ENCODE assay signal across 8 cellular contexts in genomic region chr1:21818661-21819060, GRCh38. TPM values are rescaled to one million over a fixed set of nuclear protein-coding genes. Genes with fewer than 3 reads are reported as not detected.
DNase-seq lines count a peak whose midpoint lies in the region; ATAC-seq and TF ChIP-seq lines count a peak whose summit lies in the region.

No MANE protein-coding gene starts in this region.

- CTCF ChIA-PET in Calu3 (lab: Charles Lee) = no interaction called here
- CTCF ChIA-PET in activated CD8-positive, alpha-beta memory T cell treated with anti-CD3 and anti-CD28 coated beads, Interleukin-2, amount 10 ng/mL, durations not matched to agents 7 days and 5 days (lab: Charles Lee) = no interaction called here

- no peak for TF ChIP-seq CTCF in Calu3 (IDR thresholded peaks at IDR 0.05; ENCODE audit: unreplicated experiment)

- peaks cover 18% of the 10 kb centered on the region for H3K4me1 Mint-ChIP-seq in Calu3 (ENCODE audit: low read depth, unreplicated experiment)
- peaks cover 7% of the 10 kb centered on the region for H3K4me1 Mint-ChIP-seq in activated CD8-positive, alpha-beta memory T cell treated with anti-CD3 and anti-CD28 coated beads, Interleukin-2, amount 10 ng/mL, durations not matched to agents 7 days and 5 days
- H3K4me1 Mint-ChIP-seq in stimulated activated memory B cell treated with anti-CD40 and anti-IgM and Interleukin-4, amounts not matched to agents 10 μg/mL and 1 μg/mL and 100 μg/mL, for 72 hours = peaks cover 14% of the 10 kb centered on the region

- intact Hi-C loops in Calu3 (cut with micrococcal nuclease; ENCODE audit: unreplicated experiment) = no loop called here

- H3K36me3 Mint-ChIP-seq in Calu3 (ENCODE audit: insufficient read depth, unreplicated experiment) = peaks cover 61% of the 10 kb centered on the region
- no peaks in the 10 kb centered on the region for H3K36me3 Mint-ChIP-seq in activated CD8-positive, alpha-beta memory T cell treated with anti-CD3 and anti-CD28 coated beads, Interleukin-2, amount 10 ng/mL, durations not matched to agents 7 days and 5 days
- no peaks in the 10 kb centered on the region for H3K36me3 Mint-ChIP-seq in stimulated activated memory B cell treated with anti-CD40 and anti-IgM and Interleukin-4, amounts not matched to agents 10 μg/mL and 1 μg/mL and 100 μg/mL, for 72 hours

- H3K27me3 Mint-ChIP-seq in Calu3 (ENCODE audit: unreplicated experiment) = no peaks in the 10 kb centered on the region
- peaks cover 11% of the 10 kb centered on the region for H3K27me3 Mint-ChIP-seq in activated CD8-positive, alpha-beta memory T cell treated with anti-CD3 and anti-CD28 coated beads, Interleukin-2, amount 10 ng/mL, durations not matched to agents 7 days and 5 days
- H3K27me3 Mint-ChIP-seq in stimulated activated memory B cell treated with anti-CD40 and anti-IgM and Interleukin-4, amounts not matched to agents 10 μg/mL and 1 μg/mL and 100 μg/mL, for 72 hours = no peaks in the 10 kb centered on the region

- no peak overlapping the region for H3K4me3 Mint-ChIP-seq in Calu3 (ENCODE audit: low read depth, unreplicated experiment)
- no peak overlapping the region for H3K4me3 Mint-ChIP-seq in activated CD8-positive, alpha-beta memory T cell treated with anti-CD3 and anti-CD28 coated beads, Interleukin-2, amount 10 ng/mL, durations not matched to agents 7 days and 5 days
- no peak overlapping the region for H3K4me3 Mint-ChIP-seq in stimulated activated memory B cell treated with anti-CD40 and anti-IgM and Interleukin-4, amounts not matched to agents 10 μg/mL and 1 μg/mL and 100 μg/mL, for 72 hours

- peak; percentile 60 for ATAC-seq in activated CD8-positive, alpha-beta memory T cell treated with anti-CD3 and anti-CD28 coated beads, Interleukin-2, amount 10 ng/mL, durations not matched to agents 7 days and 5 days
- ATAC-seq in GM18909 (IDR thresholded peaks at IDR 0.05; ENCODE audit: poor library complexity, unreplicated experiment) (no peak), HG02840 (IDR thresholded peaks at IDR 0.05; ENCODE audit: low FRiP score, unreplicated experiment) (no peak)
- no peak for ATAC-seq in stimulated activated memory B cell treated with anti-CD40 and anti-IgM and Interleukin-4, amounts not matched to agents 10 μg/mL and 1 μg/mL and 100 μg/mL, for 72 hours

- no peak for DNase-seq in Calu3
- peak; percentile 76 to 80 for DNase-seq in Kasumi-1 (lab: John Stamatoyannopoulos, UW)
- peak; percentile 44 for DNase-seq in activated CD8-positive, alpha-beta memory T cell treated with anti-CD3 and anti-CD28 coated beads, Interleukin-2, amount 10 ng/mL, durations not matched to agents 7 days and 5 days
- peak; percentile 97 for DNase-seq in iPS-NIHi11 (ENCODE audit: low spot score)
- DNase-seq in medulla oblongata (ENCODE audit: extremely low spot score) = no peak

- BruUV-seq in Calu3 (replicated peaks; lab: Mats Ljungman, UMichigan) = no TSS peak

- peak overlapping the region; percentile 20 for H3K27ac Mint-ChIP-seq in Calu3 (ENCODE audit: unreplicated experiment)
- no peak overlapping the region for H3K27ac Mint-ChIP-seq in activated CD8-positive, alpha-beta memory T cell treated with anti-CD3 and anti-CD28 coated beads, Interleukin-2, amount 10 ng/mL, durations not matched to agents 7 days and 5 days
- H3K27ac Mint-ChIP-seq in stimulated activated memory B cell treated with anti-CD40 and anti-IgM and Interleukin-4, amounts not matched to agents 10 μg/mL and 1 μg/mL and 100 μg/mL, for 72 hours = no peak overlapping the region

- H3K9me3 Mint-ChIP-seq in Calu3 (ENCODE audit: low read depth, unreplicated experiment) = no peaks in the 10 kb centered on the region
- no peaks in the 10 kb centered on the region for H3K9me3 Mint-ChIP-seq in activated CD8-positive, alpha-beta memory T cell treated with anti-CD3 and anti-CD28 coated beads, Interleukin-2, amount 10 ng/mL, durations not matched to agents 7 days and 5 days (ENCODE audit: low read depth)
- no peaks in the 10 kb centered on the region for H3K9me3 Mint-ChIP-seq in stimulated activated memory B cell treated with anti-CD40 and anti-IgM and Interleukin-4, amounts not matched to agents 10 μg/mL and 1 μg/mL and 100 μg/mL, for 72 hours

RNA-seq across cellular contexts. Expression of gene LDLRAD2, which starts 6.6 kb away (rescaled TPM):
- 0.12 TPM in 1 of 2 replicates, not detected in the other for total RNA-seq in Calu3 (2022)
- not detected for total RNA-seq in activated CD8-positive, alpha-beta memory T cell treated with anti-CD3 and anti-CD28 coated beads, Interleukin-2, amount 10 ng/mL, durations not matched to agents 7 days and 5 days

RNA-seq across cellular contexts. Expression of gene USP48, which starts 35.7 kb away (rescaled TPM):
- 56.6 and 62.3 TPM in 2 replicates for total RNA-seq in Calu3 (2022)
- total RNA-seq in activated CD8-positive, alpha-beta memory T cell treated with anti-CD3 and anti-CD28 coated beads, Interleukin-2, amount 10 ng/mL, durations not matched to agents 7 days and 5 days = 10 to 100 TPM; 83.9 to 96.8 TPM

Comparison
In these comparisons a context has a peak if more than half of its experiments do, and no peak if none do; other contexts are left out.
1. DNase-seq: peak in Kasumi-1 (2 of 2), activated CD8-positive, alpha-beta memory T cell treated with anti-CD3 and anti-CD28 coated beads, Interleukin-2, amount 10 ng/mL, durations not matched to agents 7 days and 5 days (single experiment) and iPS-NIHi11 (single experiment); none in Calu3 (single experiment) and medulla oblongata (single experiment).